Comparison of ENCODE assay signal across 9 cellular contexts in the genomic region with DNA sequence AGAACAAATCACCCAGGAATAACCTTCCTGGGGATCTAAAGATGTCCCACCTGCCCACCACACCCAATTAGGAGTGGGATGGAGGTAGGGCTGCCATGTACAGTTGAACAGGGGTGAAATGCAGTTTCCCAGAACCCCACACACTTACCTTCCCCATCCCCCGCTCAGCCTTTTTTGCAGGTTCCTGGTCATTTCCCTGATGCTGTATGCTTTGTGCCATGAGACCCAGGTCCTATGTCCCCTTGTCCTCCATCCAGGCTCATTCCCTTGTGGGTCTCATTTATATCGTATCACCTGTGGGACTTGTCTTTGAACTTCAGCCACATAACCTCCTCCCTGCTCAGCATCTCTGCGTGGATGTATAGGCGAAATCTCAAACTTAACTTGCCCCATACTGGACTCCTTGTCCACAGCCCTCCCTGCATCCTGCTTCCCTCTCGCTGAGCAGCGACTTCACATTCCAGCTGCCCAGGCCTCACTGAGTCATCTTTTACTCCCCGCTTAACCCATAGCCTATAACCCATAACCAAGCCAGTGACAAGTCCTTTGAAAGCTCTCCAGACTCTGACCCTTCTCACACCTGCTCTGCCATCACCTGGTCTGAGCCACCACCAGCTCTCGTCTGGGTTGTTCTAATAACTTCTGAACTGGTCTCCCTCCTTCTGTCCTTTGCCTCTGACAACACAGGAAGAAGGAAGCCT. TPM values are rescaled to one million over a fixed set of nuclear protein-coding genes. Genes with fewer than 3 reads are reported as not detected.
DNase-seq lines count a peak whose midpoint lies in the region; ATAC-seq and TF ChIP-seq lines count a peak whose summit lies in the region.
"Had no signal": no experiment of that assay in that cellular context is flagged by ENCODE, and none has a peak within 500 bp of the region (broad histone marks: within the 10 kb centered on the region; RNA-seq: fewer than 3 reads in every experiment).

No MANE protein-coding gene starts in this region.

- peak overlapping the region in 1 of 9 donors; percentile 13 for H3K27ac Mint-ChIP-seq in naive thymus-derived CD4-positive, alpha-beta T cell

- peaks cover 4 to 28% (median 9%) of the 10 kb centered on the region in 5 donors for H3K27me3 Mint-ChIP-seq in naive thymus-derived CD4-positive, alpha-beta T cell

- POLR2A ChIA-PET in naive thymus-derived CD4-positive, alpha-beta T cell (lab: Charles Lee), result no interaction called here

- intact Hi-C loops in naive thymus-derived CD4-positive, alpha-beta T cell (cut with micrococcal nuclease), result loop anchor here in 1 of 2 donors (10.0 kb wide), 1 partner anchor 118 kb away; the partner anchor contains the start of gene HSPG2

- no peaks in the 10 kb centered on the region for H3K36me3 ChIP-seq in naive thymus-derived CD4-positive, alpha-beta T cell (ENCODE audit: control insufficient read depth in 2 of 3, insufficient read depth in 3 of 3, low read length in 3 of 3)

- H3K4me3 Mint-ChIP-seq in naive thymus-derived CD4-positive, alpha-beta T cell, result peak overlapping the region in 3 of 10 donors; percentile 2 to 25 (median 4)

- no peak for ATAC-seq in HG02885 (IDR thresholded peaks at IDR 0.05; ENCODE audit: poor library complexity, unreplicated experiment)
- no peak for ATAC-seq in naive thymus-derived CD4-positive, alpha-beta T cell
- no peak for ATAC-seq in GM19452 (IDR thresholded peaks at IDR 0.05; ENCODE audit: unreplicated experiment)
- ATAC-seq: body of pancreas had no signal

- peaks cover 0 to 2% (median 0%) of the 10 kb centered on the region in 11 donors for H3K9me3 Mint-ChIP-seq in naive thymus-derived CD4-positive, alpha-beta T cell

- no peaks in the 10 kb centered on the region for H3K9me3 ChIP-seq in naive thymus-derived CD4-positive, alpha-beta T cell (ENCODE audit: control insufficient read depth in 2 of 3, low read length in 3 of 3)
- H3K9me3 ChIP-seq: body of pancreas had no signal

- peak; percentile 16 for DNase-seq in GM10266 (ENCODE audit: extremely low spot score)
- peak; percentile 52 for DNase-seq in RKO (ENCODE audit: low spot score)
- peak; percentile 45 for DNase-seq in fibroblast of peridontal ligament (ENCODE audit: extremely low read depth)
- peak; percentile 24 for DNase-seq in smooth muscle cell of the brain vasculature (ENCODE audit: low read depth, low spot score)
- no peak for DNase-seq in naive thymus-derived CD4-positive, alpha-beta T cell
- DNase-seq: body of pancreas had no signal

- H3K4me1 Mint-ChIP-seq in naive thymus-derived CD4-positive, alpha-beta T cell, result peaks cover 5 to 14% (median 8%) of the 10 kb centered on the region in 7 donors

- H3K27me3 ChIP-seq in naive thymus-derived CD4-positive, alpha-beta T cell (ENCODE audit: control insufficient read depth in 2 of 2, insufficient read depth in 2 of 2, low read length in 2 of 2), result peaks cover 0 to 4% of the 10 kb centered on the region in 2 donors
- H3K27me3 ChIP-seq: body of pancreas had no signal

- H3K27ac ChIP-seq in naive thymus-derived CD4-positive, alpha-beta T cell (ENCODE audit: low read depth, low read length), result no peak overlapping the region
- H3K27ac ChIP-seq: body of pancreas, heart left ventricle had no signal

- CTCF ChIA-PET in naive thymus-derived CD4-positive, alpha-beta T cell (lab: Charles Lee), result no interaction called here

- H3K4me1 ChIP-seq in naive thymus-derived CD4-positive, alpha-beta T cell (ENCODE audit: control insufficient read depth in 2 of 2, insufficient read depth in 2 of 2, low read length in 2 of 2), result no peaks in the 10 kb centered on the region

- no peak for TF ChIP-seq CTCF in GM10266 (IDR thresholded peaks at IDR 0.05; ENCODE audit: control insufficient read depth, insufficient read depth, low read depth, missing control alignments)

- peaks cover 0 to under 1% (median 0%) of the 10 kb centered on the region in 5 donors for H3K36me3 Mint-ChIP-seq in naive thymus-derived CD4-positive, alpha-beta T cell

- H3K4me3 ChIP-seq in naive thymus-derived CD4-positive, alpha-beta T cell (ENCODE audit: low read length), result no peak overlapping the region
- H3K4me3 ChIP-seq: body of pancreas, heart left ventricle had no signal

RNA-seq across cellular contexts. Expression of gene LDLRAD2, which starts 4.7 kb away (rescaled TPM):
- total RNA-seq in naive thymus-derived CD4-positive, alpha-beta T cell, result under 1 TPM in 2 of 5 experiments, not detected in 3; 0.66 to 0.86 TPM
- not detected for polyA plus RNA-seq in naive thymus-derived CD4-positive, alpha-beta T cell

RNA-seq across cellular contexts. Expression of gene USP48, which starts 33.8 kb away (rescaled TPM):
- 100 to 1,000 TPM in 2 of 5 experiments, 10 to 100 TPM in 3; 74.7 to 107 (median 83.9) TPM for total RNA-seq in naive thymus-derived CD4-positive, alpha-beta T cell
- 10 to 100 TPM; 34.8 to 39.1 TPM for polyA plus RNA-seq in naive thymus-derived CD4-positive, alpha-beta T cell

Comparison
In these comparisons a context has a peak if more than half of its experiments do, and no peak if none do; other contexts are left out.
1. DNase-seq: peak in GM10266 (single experiment), RKO (single experiment), fibroblast of peridontal ligament (single experiment) and smooth muscle cell of the brain vasculature (single experiment); none in naive thymus-derived CD4-positive, alpha-beta T cell (0 of 9).